In the genomic region with DNA sequence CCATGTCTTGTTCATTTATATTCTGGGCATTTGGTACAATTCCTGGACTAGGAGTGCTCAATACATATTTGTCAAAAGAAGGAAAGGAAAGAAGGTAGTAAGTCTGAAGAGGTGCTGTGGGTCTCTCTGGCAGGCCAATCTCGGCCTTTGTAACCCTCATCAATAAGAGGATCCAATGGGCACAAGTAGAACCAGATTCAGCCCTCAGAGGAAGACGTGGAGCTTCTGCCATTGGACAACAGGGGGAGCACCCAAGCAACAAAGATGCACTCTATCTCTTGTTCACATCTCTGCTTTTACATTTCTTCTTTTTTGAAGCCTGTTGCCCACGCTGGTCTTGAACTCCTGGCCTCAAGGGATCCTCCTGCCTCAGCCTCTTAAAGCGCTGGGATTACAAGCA, we compare ENCODE assay signal across 8 cellular contexts. TPM values are rescaled to one million over a fixed set of nuclear protein-coding genes. Genes with fewer than 3 reads are reported as not detected.
A peak's percentile ranks its signal among the peaks of the same experiment; 100 is the strongest.
DNase-seq lines count a peak whose midpoint lies in the region; ATAC-seq and TF ChIP-seq lines count a peak whose summit lies in the region.

No MANE protein-coding gene starts in this region.

- ATAC-seq in GM19023 (IDR thresholded peaks at IDR 0.05; ENCODE audit: unreplicated experiment) (no peak), HG03460 (IDR thresholded peaks at IDR 0.05; ENCODE audit: unreplicated experiment) (no peak), GM18502 (IDR thresholded peaks at IDR 0.05; ENCODE audit: poor library complexity, unreplicated experiment) (no peak)

- H3K27ac ChIP-seq in BLaER1: no peak overlapping the region

- H3K4me2 ChIP-seq in BLaER1: 0 out of 2 replicates have a peak overlapping the region, but pooled peaks have one; percentile 96

- H3K36me3 ChIP-seq in BLaER1: peaks cover 12% of the 10 kb centered on the region
- H3K36me3 ChIP-seq in H7 (replicated peaks; ENCODE audit: control insufficient read depth, insufficient read depth, low read length): peaks cover 2% of the 10 kb centered on the region; the same call in 1 of the 2 replicates

- no peak overlapping the region for H3K4me3 Mint-ChIP-seq in osteocyte (ENCODE audit: unreplicated experiment)

- DNase-seq in H7 (peak; percentile 71), SW480 (ENCODE audit: low spot score) (peak; percentile 55), cardiac fibroblast (ENCODE audit: low read depth in 2 of 2) (peak; percentile 50 to 59), osteocyte (ENCODE audit: extremely low spot score, unreplicated experiment) (no peak)

- peaks cover 44% of the 10 kb centered on the region for H3K4me1 ChIP-seq in BLaER1

- H3K4me1 Mint-ChIP-seq in osteocyte (ENCODE audit: unreplicated experiment): peaks cover 23% of the 10 kb centered on the region

- H3K4me3 ChIP-seq in BLaER1 (no peak overlapping the region), H7 (ENCODE audit: insufficient read depth, low read depth, low read length) (no peak overlapping the region), cardiac fibroblast (replicated peaks in 1 of 2; ENCODE audit: low read depth in 2 of 2, low read length in 2 of 2) (no peak overlapping the region)

- H3K27me3 Mint-ChIP-seq in osteocyte (ENCODE audit: unreplicated experiment): no peaks in the 10 kb centered on the region

- no peaks in the 10 kb centered on the region for H3K9me3 Mint-ChIP-seq in osteocyte (ENCODE audit: unreplicated experiment)

- H3K27me3 ChIP-seq in BLaER1 (no peaks in the 10 kb centered on the region), H7 (ENCODE audit: control insufficient read depth, insufficient read depth, low read length) (no peaks in the 10 kb centered on the region)

- no peak overlapping the region for H3K27ac Mint-ChIP-seq in osteocyte (ENCODE audit: unreplicated experiment)

- H4K20me1 ChIP-seq in BLaER1: no peaks in the 10 kb centered on the region

- no peaks in the 10 kb centered on the region for H3K9me3 ChIP-seq in BLaER1

- no peak overlapping the region for H3K9ac ChIP-seq in BLaER1

- TF ChIP-seq CTCF in cardiac fibroblast (IDR thresholded peaks at IDR 0.05; ENCODE audit: low read depth, low read length) (peak; percentile 56), osteocyte (IDR thresholded peaks at IDR 0.05) (peak; percentile 52)

- peaks cover 4% of the 10 kb centered on the region for H3K36me3 Mint-ChIP-seq in osteocyte (ENCODE audit: unreplicated experiment)

RNA-seq across cellular contexts. Expression of gene VPS11, which starts 2.2 kb away (rescaled TPM):
- 17.5 and 21.9 TPM in 2 replicates for total RNA-seq in H7 (2014; rRNA removed; shearing (Covaris generic))
- total RNA-seq in osteocyte: 42.6 and 45.9 TPM in 2 replicates

RNA-seq across cellular contexts. Expression of gene HYOU1, which starts 8.4 kb away (rescaled TPM):
- 183 and 200 TPM in 2 replicates for total RNA-seq in H7 (2014; rRNA removed; shearing (Covaris generic))
- total RNA-seq in osteocyte: 168 TPM in 2 replicates

RNA-seq across cellular contexts. Expression of gene HMBS, which starts 19.3 kb away (rescaled TPM):
- 12.2 and 14.3 TPM in 2 replicates for total RNA-seq in H7 (2014; rRNA removed; shearing (Covaris generic))
- 15.7 and 18.6 TPM in 2 replicates for total RNA-seq in osteocyte

RNA-seq across cellular contexts. Expression of gene SLC37A4, which starts 34.7 kb away (rescaled TPM):
- total RNA-seq in H7 (2014; rRNA removed; shearing (Covaris generic)): 53.2 and 54.5 TPM in 2 replicates
- 15.6 and 16.3 TPM in 2 replicates for total RNA-seq in osteocyte

RNA-seq across cellular contexts. Expression of gene DPAGT1, which starts 36.3 kb away (rescaled TPM):
- total RNA-seq in H7 (2014; rRNA removed; shearing (Covaris generic)): 30.7 and 44.3 TPM in 2 replicates
- total RNA-seq in osteocyte: 44.4 and 45.2 TPM in 2 replicates
